1 cellular context compared by ENCODE assay signal in the genomic region with DNA sequence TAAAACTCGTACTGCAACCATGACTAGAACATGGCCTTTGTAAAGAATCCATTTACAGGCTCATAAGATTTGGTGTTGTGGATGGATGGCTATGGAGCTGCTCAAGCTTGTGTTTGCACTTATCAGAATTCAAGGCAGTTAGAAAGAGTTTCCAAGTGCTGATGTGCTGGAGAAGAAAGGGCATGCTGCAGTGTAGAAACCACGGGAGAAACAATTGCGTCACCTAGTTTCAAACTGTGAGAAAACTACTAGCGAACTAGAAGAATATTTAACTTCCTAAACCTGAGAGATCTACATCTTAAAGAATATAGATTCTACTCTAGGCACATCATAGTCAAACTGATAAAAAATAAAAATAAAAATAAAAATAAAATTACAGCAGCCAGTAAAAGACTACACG.
TF ChIP-seq lines count a peak whose summit lies in the region.

No MANE protein-coding gene starts in this region.

TF ChIP-seq in IMR-90, 13 proteins besides CTCF, POLR2A, EP300 and RAD21:
- TF ChIP-seq, protein P1, sequence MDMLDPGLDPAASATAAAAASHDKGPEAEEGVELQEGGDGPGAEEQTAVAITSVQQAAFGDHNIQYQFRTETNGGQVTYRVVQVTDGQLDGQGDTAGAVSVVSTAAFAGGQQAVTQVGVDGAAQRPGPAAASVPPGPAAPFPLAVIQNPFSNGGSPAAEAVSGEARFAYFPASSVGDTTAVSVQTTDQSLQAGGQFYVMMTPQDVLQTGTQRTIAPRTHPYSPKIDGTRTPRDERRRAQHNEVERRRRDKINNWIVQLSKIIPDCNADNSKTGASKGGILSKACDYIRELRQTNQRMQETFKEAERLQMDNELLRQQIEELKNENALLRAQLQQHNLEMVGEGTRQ (IDR thresholded peaks at IDR 0.05; ENCODE audit: low read depth, low read length): no peak
- TF ChIP-seq, protein P2, sequence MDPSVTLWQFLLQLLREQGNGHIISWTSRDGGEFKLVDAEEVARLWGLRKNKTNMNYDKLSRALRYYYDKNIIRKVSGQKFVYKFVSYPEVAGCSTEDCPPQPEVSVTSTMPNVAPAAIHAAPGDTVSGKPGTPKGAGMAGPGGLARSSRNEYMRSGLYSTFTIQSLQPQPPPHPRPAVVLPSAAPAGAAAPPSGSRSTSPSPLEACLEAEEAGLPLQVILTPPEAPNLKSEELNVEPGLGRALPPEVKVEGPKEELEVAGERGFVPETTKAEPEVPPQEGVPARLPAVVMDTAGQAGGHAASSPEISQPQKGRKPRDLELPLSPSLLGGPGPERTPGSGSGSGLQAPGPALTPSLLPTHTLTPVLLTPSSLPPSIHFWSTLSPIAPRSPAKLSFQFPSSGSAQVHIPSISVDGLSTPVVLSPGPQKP (IDR thresholded peaks at IDR 0.05; ENCODE audit: borderline replicate concordance, low read depth, low read length): no peak
- TF ChIP-seq CEBPB (IDR thresholded peaks at IDR 0.05; ENCODE audit: low read depth, low read length): peak; percentile 59
